In genomic region chr12:104763163-104763805, GRCh38 we compare ENCODE assay signal across 10 cellular contexts.
DNase-seq lines count a peak whose midpoint lies in the region; ATAC-seq and TF ChIP-seq lines count a peak whose summit lies in the region.
"Had no signal": no experiment of that assay in that cellular context is flagged by ENCODE, and none has a peak within 500 bp of the region (broad histone marks: within the 10 kb centered on the region; RNA-seq: fewer than 3 reads in every experiment).

No MANE protein-coding gene starts in this region.

- CTCF ChIA-PET in activated naive CD4-positive, alpha-beta T cell treated with anti-CD3 and anti-CD28 coated beads for 36 hours (lab: Charles Lee) = interaction anchor here (0.8 kb wide), 1 partner anchor 37 kb away, joined by 6 read pairs; no protein-coding TSS in a partner anchor

- no peaks in the 10 kb centered on the region for H3K27me3 Mint-ChIP-seq in activated naive CD4-positive, alpha-beta T cell treated with anti-CD3 and anti-CD28 coated beads for 36 hours (ENCODE audit: low read depth)
- no peaks in the 10 kb centered on the region for H3K27me3 Mint-ChIP-seq in activated naive CD8-positive, alpha-beta T cell
- peaks cover 9 to 11% of the 10 kb centered on the region in 2 donors for H3K27me3 Mint-ChIP-seq in stimulated activated naive B cell treated with anti-CD40 and anti-IgM and Interleukin-4, amounts not matched to agents 10 μg/mL and 1 μg/mL and 100 μg/mL, for 72 hours

- no peak for TF ChIP-seq POLR2A in erythroblast (IDR thresholded peaks at IDR 0.05; ENCODE audit: low read length)

- H3K4me1 Mint-ChIP-seq in activated naive CD4-positive, alpha-beta T cell treated with anti-CD3 and anti-CD28 coated beads for 36 hours (ENCODE audit: low read depth) = peaks cover 23% of the 10 kb centered on the region
- H3K4me1 Mint-ChIP-seq in activated naive CD8-positive, alpha-beta T cell (ENCODE audit: low read depth) = peaks cover 24% of the 10 kb centered on the region
- peaks cover 36 to 39% of the 10 kb centered on the region in 2 donors for H3K4me1 Mint-ChIP-seq in stimulated activated naive B cell treated with anti-CD40 and anti-IgM and Interleukin-4, amounts not matched to agents 10 μg/mL and 1 μg/mL and 100 μg/mL, for 72 hours

- peaks cover 6% of the 10 kb centered on the region for H3K36me3 Mint-ChIP-seq in activated naive CD4-positive, alpha-beta T cell treated with anti-CD3 and anti-CD28 coated beads for 36 hours (ENCODE audit: low read depth)
- H3K36me3 Mint-ChIP-seq in activated naive CD8-positive, alpha-beta T cell = peaks cover 3% of the 10 kb centered on the region
- peaks cover 25 to 37% of the 10 kb centered on the region in 2 donors for H3K36me3 Mint-ChIP-seq in stimulated activated naive B cell treated with anti-CD40 and anti-IgM and Interleukin-4, amounts not matched to agents 10 μg/mL and 1 μg/mL and 100 μg/mL, for 72 hours

- DNase-seq in activated naive CD4-positive, alpha-beta T cell treated with anti-CD3 and anti-CD28 coated beads for 36 hours = peak; percentile 49
- DNase-seq in activated naive CD4-positive, alpha-beta T cell (lab: John Stamatoyannopoulos, UW) = no peak
- DNase-seq in HT1080 (ENCODE audit: low read depth) (peak; percentile 67), erythroblast (lab: John Stamatoyannopoulos, UW) (no peak), UCSD-AML1 (lab: John Stamatoyannopoulos, UW; ENCODE audit: unreplicated experiment) (no peak)
- peak; percentile 22 for DNase-seq in stimulated activated naive B cell treated with anti-CD40 and anti-IgM and Interleukin-4, amounts not matched to agents 10 μg/mL and 1 μg/mL and 100 μg/mL, for 72 hours
- DNase-seq: amniotic stem cell, uterus had no signal

- no peak overlapping the region for H3K4me3 Mint-ChIP-seq in activated naive CD4-positive, alpha-beta T cell treated with anti-CD3 and anti-CD28 coated beads for 36 hours
- peak overlapping the region; percentile 17 for H3K4me3 Mint-ChIP-seq in activated naive CD8-positive, alpha-beta T cell
- peak overlapping the region; percentile 7 to 29 for H3K4me3 Mint-ChIP-seq in stimulated activated naive B cell treated with anti-CD40 and anti-IgM and Interleukin-4, amounts not matched to agents 10 μg/mL and 1 μg/mL and 100 μg/mL, for 72 hours

- H3K27ac Mint-ChIP-seq in activated naive CD4-positive, alpha-beta T cell treated with anti-CD3 and anti-CD28 coated beads for 36 hours = peak overlapping the region; percentile 55
- H3K27ac Mint-ChIP-seq in activated naive CD8-positive, alpha-beta T cell = peak overlapping the region; percentile 80
- peak overlapping the region; percentile 83 for H3K27ac Mint-ChIP-seq in stimulated activated naive B cell treated with anti-CD40 and anti-IgM and Interleukin-4, amounts not matched to agents 10 μg/mL and 1 μg/mL and 100 μg/mL, for 72 hours

- peak; percentile 83 to 88 for ATAC-seq in stimulated activated naive B cell treated with anti-CD40 and anti-IgM and Interleukin-4, amounts not matched to agents 10 μg/mL and 1 μg/mL and 100 μg/mL, for 72 hours (replicated peaks)
- ATAC-seq in HG03135 (IDR thresholded peaks at IDR 0.05; ENCODE audit: unreplicated experiment) = no peak

- no peaks in the 10 kb centered on the region for H3K9me3 Mint-ChIP-seq in activated naive CD4-positive, alpha-beta T cell treated with anti-CD3 and anti-CD28 coated beads for 36 hours
- no peaks in the 10 kb centered on the region for H3K9me3 Mint-ChIP-seq in activated naive CD8-positive, alpha-beta T cell (ENCODE audit: low read depth)
- peaks cover 0 to 1% of the 10 kb centered on the region in 2 donors for H3K9me3 Mint-ChIP-seq in stimulated activated naive B cell treated with anti-CD40 and anti-IgM and Interleukin-4, amounts not matched to agents 10 μg/mL and 1 μg/mL and 100 μg/mL, for 72 hours

- intact Hi-C loops in activated naive CD4-positive, alpha-beta T cell treated with anti-CD3 and anti-CD28 coated beads for 36 hours (cut with micrococcal nuclease) = no loop called here

Comparison
In these comparisons a context has a peak if more than half of its experiments do, and no peak if none do; other contexts are left out.
1. DNase-seq: peak in activated naive CD4-positive, alpha-beta T cell treated with anti-CD3 and anti-CD28 coated beads for 36 hours (single experiment), HT1080 (single experiment) and stimulated activated naive B cell treated with anti-CD40 and anti-IgM and Interleukin-4, amounts not matched to agents 10 μg/mL and 1 μg/mL and 100 μg/mL, for 72 hours (single experiment); none in activated naive CD4-positive, alpha-beta T cell (0 of 4), erythroblast (0 of 2) and UCSD-AML1 (single experiment).
2. Peak in every context shown above with its lines, with median percentiles within 50 percentile points of each other: H3K27ac Mint-ChIP-seq.